ENCODE assay signal across 8 cellular contexts in the genomic region with DNA sequence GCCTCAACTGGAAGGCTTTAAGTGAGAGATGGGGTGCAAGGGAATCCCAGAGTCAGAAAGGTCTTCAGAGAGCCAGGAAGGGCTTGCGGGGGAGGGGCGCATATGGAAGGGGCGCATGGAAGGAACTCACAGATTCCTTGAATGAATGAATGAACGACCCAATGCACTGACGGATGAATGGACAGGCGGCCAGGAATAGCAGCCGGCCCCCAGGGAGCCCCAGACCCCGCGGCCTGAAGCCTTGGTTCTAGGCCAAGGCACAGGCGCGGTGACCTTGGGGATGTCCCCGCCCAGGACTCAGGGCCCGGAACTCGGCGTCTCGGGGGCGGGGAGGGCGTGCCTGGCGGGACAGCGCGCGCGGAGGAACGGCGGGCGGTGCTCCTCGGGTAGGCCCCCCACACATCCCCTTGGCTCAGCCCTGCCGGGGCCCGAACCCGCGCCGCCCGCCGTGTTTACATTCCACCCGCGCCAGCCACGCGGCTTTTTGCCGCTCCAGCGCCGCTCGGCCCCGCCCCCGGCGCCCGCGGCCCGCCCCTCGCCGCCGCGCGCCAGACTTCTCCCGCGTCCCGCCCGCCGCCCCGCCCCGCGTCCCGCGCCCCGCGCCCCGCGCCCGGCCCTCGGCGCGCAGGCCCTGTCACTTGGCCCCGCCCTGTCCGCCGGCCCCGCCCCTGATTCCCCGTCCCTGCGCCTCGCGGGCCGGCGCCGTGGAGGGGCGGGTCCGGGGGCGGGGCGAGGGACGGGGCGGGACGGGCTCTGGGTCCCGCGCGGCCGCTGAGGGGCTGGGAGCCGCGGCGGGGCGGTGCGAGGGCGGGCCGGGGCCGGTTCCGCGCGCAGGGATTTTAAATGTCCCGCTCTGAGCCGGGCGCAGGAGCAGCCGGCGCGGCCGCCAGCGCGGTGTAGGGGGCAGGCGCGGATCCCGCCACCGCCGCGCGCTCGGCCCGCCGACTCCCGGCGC. TPM values are rescaled to one million over a fixed set of nuclear protein-coding genes. Genes with fewer than 3 reads are reported as not detected.
A peak's percentile ranks its signal among the peaks of the same experiment; 100 is the strongest.
DNase-seq lines count a peak whose midpoint lies in the region; ATAC-seq and TF ChIP-seq lines count a peak whose summit lies in the region.

Gene CCNE1 (plus strand): TSS at position 867 of the 955 bp plus-strand sequence. CDS start 565 bp downstream, outside the sequence.

- H3K27ac ChIP-seq in DOHH2 (ENCODE audit: low read depth, low read length): peak within 1 kb of the TSS; percentile 62
- H3K27ac ChIP-seq in KOPT-K1 (ENCODE audit: low read depth, low read length, poor library complexity, severe bottlenecking): peak within 1 kb of the TSS; percentile 78
- peak within 1 kb of the TSS; percentile 72 for H3K27ac ChIP-seq in RWPE1

- DNase-seq in RWPE1 (ENCODE audit: low spot score): peak; percentile 88
- DNase-seq in activated T-helper 2 cell treated with anti-CD3 and anti-CD28 coated beads, Interferon-gamma antibody, Interleukin-2, Interleukin-4, amounts not matched to agents 10 μg/mL and 5 μg/mL and 100 μg/mL, durations not matched to agents 14 hours and 24 hours and 36 hours (ENCODE audit: low spot score): peak; percentile 89
- DNase-seq in fibroblast of the aortic adventitia (ENCODE audit: low read depth): peak; percentile 70
- DNase-seq in nephron progenitor cell: peak; percentile 99
- peak; percentile 98 for DNase-seq in stimulated activated naive CD8-positive, alpha-beta T cell treated with anti-CD3 and anti-CD28 coated beads, Interleukin-15, Interleukin-2, amounts not matched to agents 100 U/mL and 50 U/mL, for 24 hours

- H3K4me2 ChIP-seq in DOHH2 (ENCODE audit: low read length): peak within 1 kb of the TSS; percentile 86

- H3F3A ChIP-seq in DOHH2 (ENCODE audit: control insufficient read depth, insufficient read depth): no peaks in the 10 kb centered on the region

- H3K79me2 ChIP-seq in DOHH2 (ENCODE audit: control insufficient read depth, low read length): peaks cover 10% of the 10 kb centered on the region; the same call in 1 of the 2 replicates

- H3K27ac Mint-ChIP-seq in activated T-helper 2 cell treated with anti-CD3 and anti-CD28 coated beads, Interferon-gamma antibody, Interleukin-2, Interleukin-4, amounts not matched to agents 10 μg/mL and 5 μg/mL and 100 μg/mL, durations not matched to agents 14 hours and 24 hours and 36 hours: peak within 1 kb of the TSS; percentile 95
- H3K27ac Mint-ChIP-seq in nephron progenitor cell: peak within 1 kb of the TSS; percentile 77

- H3K36me3 ChIP-seq in DOHH2 (ENCODE audit: control insufficient read depth, low read length) (peaks cover 29% of the 10 kb centered on the region), KOPT-K1 (ENCODE audit: insufficient read depth, low read length) (peaks cover 26% of the 10 kb centered on the region)

- H3K4me3 Mint-ChIP-seq in activated T-helper 2 cell treated with anti-CD3 and anti-CD28 coated beads, Interferon-gamma antibody, Interleukin-2, Interleukin-4, amounts not matched to agents 10 μg/mL and 5 μg/mL and 100 μg/mL, durations not matched to agents 14 hours and 24 hours and 36 hours (ENCODE audit: low read depth): peak within 1 kb of the TSS; percentile 86
- H3K4me3 Mint-ChIP-seq in nephron progenitor cell: peak within 1 kb of the TSS; percentile 93

- H3K27me3 Mint-ChIP-seq in activated T-helper 2 cell treated with anti-CD3 and anti-CD28 coated beads, Interferon-gamma antibody, Interleukin-2, Interleukin-4, amounts not matched to agents 10 μg/mL and 5 μg/mL and 100 μg/mL, durations not matched to agents 14 hours and 24 hours and 36 hours (ENCODE audit: low read depth): no peaks in the 10 kb centered on the region
- peaks cover 12% of the 10 kb centered on the region for H3K27me3 Mint-ChIP-seq in nephron progenitor cell (ENCODE audit: low read depth, poor library complexity)

- H3K9me2 ChIP-seq in DOHH2 (replicated peaks; ENCODE audit: control insufficient read depth, low read length): no peaks in the 10 kb centered on the region

- H3K36me3 Mint-ChIP-seq in activated T-helper 2 cell treated with anti-CD3 and anti-CD28 coated beads, Interferon-gamma antibody, Interleukin-2, Interleukin-4, amounts not matched to agents 10 μg/mL and 5 μg/mL and 100 μg/mL, durations not matched to agents 14 hours and 24 hours and 36 hours (ENCODE audit: low read depth): peaks cover 27% of the 10 kb centered on the region
- peaks cover 17% of the 10 kb centered on the region for H3K36me3 Mint-ChIP-seq in nephron progenitor cell (ENCODE audit: low read depth)

- H3K9me3 ChIP-seq in DOHH2 (ENCODE audit: control insufficient read depth, insufficient read depth, low read length) (no peaks in the 10 kb centered on the region), KOPT-K1 (ENCODE audit: insufficient read depth, low read length, poor library complexity, severe bottlenecking) (no peaks in the 10 kb centered on the region)

- H3K4me3 ChIP-seq in DOHH2 (ENCODE audit: low read length) (peak within 1 kb of the TSS; percentile 87), fibroblast of the aortic adventitia (ENCODE audit: low read depth, low read length) (peak within 1 kb of the TSS; percentile 65)

- peaks cover 23% of the 10 kb centered on the region for H3K4me1 ChIP-seq in DOHH2 (ENCODE audit: control insufficient read depth, low read length)

- POLR2A ChIA-PET in RWPE1 (lab: Yijun Ruan, JAX; ENCODE audit: low non-redundant PET): no interaction called here

- peaks cover 17% of the 10 kb centered on the region for H3K4me1 Mint-ChIP-seq in activated T-helper 2 cell treated with anti-CD3 and anti-CD28 coated beads, Interferon-gamma antibody, Interleukin-2, Interleukin-4, amounts not matched to agents 10 μg/mL and 5 μg/mL and 100 μg/mL, durations not matched to agents 14 hours and 24 hours and 36 hours (ENCODE audit: low read depth)
- peaks cover 25% of the 10 kb centered on the region for H3K4me1 Mint-ChIP-seq in nephron progenitor cell

- H3K27me3 ChIP-seq in DOHH2 (ENCODE audit: control insufficient read depth, low read length): no peaks in the 10 kb centered on the region

- intact Hi-C loops in activated T-helper 2 cell treated with anti-CD3 and anti-CD28 coated beads, Interferon-gamma antibody, Interleukin-2, Interleukin-4, amounts not matched to agents 10 μg/mL and 5 μg/mL and 100 μg/mL, durations not matched to agents 14 hours and 24 hours and 36 hours (cut with micrococcal nuclease): loop anchor here (1.0 to 2.0 kb wide), 2 partner anchors 25 to 34 kb away; no protein-coding TSS in a partner anchor

- CTCF ChIA-PET in RWPE1 (lab: Yijun Ruan, JAX): interaction anchor here (0.8 kb wide), 1 partner anchor 40 kb away, joined by 4 read pairs; no protein-coding TSS in a partner anchor

- no peak for TF ChIP-seq CTCF in DOHH2 (IDR thresholded peaks at IDR 0.05; ENCODE audit: low read depth, low read length, poor library complexity, severe bottlenecking)
- no peak for TF ChIP-seq CTCF in RWPE1 (conservative IDR thresholded peaks at IDR 0.05; ENCODE audit: low read depth)
- TF ChIP-seq CTCF in fibroblast of the aortic adventitia (IDR thresholded peaks at IDR 0.05; ENCODE audit: insufficient read depth, low read length): no peak
- no peak for TF ChIP-seq CTCF in nephron progenitor cell (IDR thresholded peaks at IDR 0.05)

- no peaks in the 10 kb centered on the region for H4K20me1 ChIP-seq in DOHH2 (ENCODE audit: control insufficient read depth, insufficient read depth, low read depth, low read length)

- peak; percentile 81 for ATAC-seq in GM21737 (IDR thresholded peaks at IDR 0.05; ENCODE audit: unreplicated experiment)
- ATAC-seq in stimulated activated naive CD8-positive, alpha-beta T cell treated with anti-CD3 and anti-CD28 coated beads, Interleukin-15, Interleukin-2, amounts not matched to agents 100 U/mL and 50 U/mL, for 24 hours: peak; percentile 90

- H3K9me3 Mint-ChIP-seq in activated T-helper 2 cell treated with anti-CD3 and anti-CD28 coated beads, Interferon-gamma antibody, Interleukin-2, Interleukin-4, amounts not matched to agents 10 μg/mL and 5 μg/mL and 100 μg/mL, durations not matched to agents 14 hours and 24 hours and 36 hours: no peaks in the 10 kb centered on the region
- H3K9me3 Mint-ChIP-seq in nephron progenitor cell: no peaks in the 10 kb centered on the region

RNA-seq across cellular contexts. Expression of gene CCNE1, which starts in this region (rescaled TPM):
- total RNA-seq in activated T-helper 2 cell treated with anti-CD3 and anti-CD28 coated beads, Interferon-gamma antibody, Interleukin-2, Interleukin-4, amounts not matched to agents 10 μg/mL and 5 μg/mL and 100 μg/mL, durations not matched to agents 14 hours and 24 hours and 36 hours: 37.4 and 39.6 TPM in 2 replicates
- 4.8 and 5.6 TPM in 2 replicates for total RNA-seq in fibroblast of the aortic adventitia (ENCODE audit: low replicate concordance)

Comparison
In these comparisons a context has a peak if more than half of its experiments do, and no peak if none do; other contexts are left out.
1. Peak in every context shown above with its lines: DNase-seq, ATAC-seq, H3K4me3 ChIP-seq and H3K27ac ChIP-seq.